23 cellular contexts compared by ENCODE assay signal in the genomic region with DNA sequence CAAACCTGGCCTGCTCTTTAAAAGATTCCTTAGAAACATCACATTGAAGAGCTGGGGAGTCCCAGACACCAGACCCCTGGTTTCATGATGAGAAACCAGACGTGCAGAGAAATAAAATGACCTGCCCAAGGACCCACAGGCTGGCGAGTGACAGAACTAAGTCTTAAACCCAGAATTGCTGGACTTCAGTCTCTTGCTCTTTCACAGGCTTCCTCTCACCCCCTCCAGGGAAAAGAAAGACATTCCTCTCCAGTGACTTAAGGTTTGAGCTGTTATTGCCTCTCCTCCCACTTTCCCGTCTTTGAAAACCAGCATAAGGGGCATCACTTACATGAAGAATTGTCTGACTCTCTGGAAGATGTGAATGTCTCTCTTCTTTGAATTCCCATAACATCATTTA.
"Had no signal": no experiment of that assay in that cellular context is flagged by ENCODE, and none has a peak within 500 bp of the region (broad histone marks: within the 10 kb centered on the region; RNA-seq: fewer than 3 reads in every experiment).

No MANE protein-coding gene starts in this region.

- H3K4me1 ChIP-seq: psoas muscle, right lobe of liver, transverse colon, upper lobe of right lung, uterus had no signal

- H3K27ac Mint-ChIP-seq: natural killer cell; stimulated activated naive B cell treated with anti-CD40 and anti-IgM and Interleukin-4, amounts not matched to agents 10 μg/mL and 1 μg/mL and 100 μg/mL, for 72 hours; stimulated activated naive CD8-positive, alpha-beta T cell treated with anti-CD3 and anti-CD28 coated beads, Interleukin-15, Interleukin-2, amounts not matched to agents 100 ng/mL and 50 ng/mL, for 24 hours had no signal

- ATAC-seq: esophagus mucosa; left lobe of liver; natural killer cell; psoas muscle; right lobe of liver; stimulated activated naive B cell treated with anti-CD40 and anti-IgM and Interleukin-4, amounts not matched to agents 10 μg/mL and 1 μg/mL and 100 μg/mL, for 72 hours; upper lobe of right lung had no signal

- H3K36me3 Mint-ChIP-seq: natural killer cell; stimulated activated naive B cell treated with anti-CD40 and anti-IgM and Interleukin-4, amounts not matched to agents 10 μg/mL and 1 μg/mL and 100 μg/mL, for 72 hours had no signal

- H3K4me1 Mint-ChIP-seq: natural killer cell; stimulated activated naive B cell treated with anti-CD40 and anti-IgM and Interleukin-4, amounts not matched to agents 10 μg/mL and 1 μg/mL and 100 μg/mL, for 72 hours had no signal

- H3K27ac ChIP-seq: dorsolateral prefrontal cortex, epithelial cell of prostate, ovary, psoas muscle, right lobe of liver, thoracic aorta, transverse colon, upper lobe of right lung, uterus had no signal

- DNase-seq: cerebellar nuclear complex; dorsolateral prefrontal cortex; effector CD4-positive, alpha-beta T cell; kidney; mesenchymal stem cell; natural killer cell; occipital lobe; ovary; posterior cingulate gyrus; psoas muscle; right lobe of liver; small intestine; stimulated activated CD4-positive, alpha-beta T cell treated with anti-CD3 and anti-CD28 coated beads, Interleukin-15, amount 100 ng/mL, for 24 hours; stimulated activated CD4-positive, alpha-beta T cell treated with anti-CD3 and anti-CD28 coated beads, Interleukin-2, amount 100 ng/mL, for 48 hours; stimulated activated naive B cell treated with anti-CD40 and anti-IgM and Interleukin-4, amounts not matched to agents 10 μg/mL and 1 μg/mL and 100 μg/mL, for 72 hours; transverse colon; upper lobe of right lung; uterus had no signal

- H3K4me3 ChIP-seq: dorsolateral prefrontal cortex, ovary, psoas muscle, right lobe of liver, thoracic aorta, transverse colon, upper lobe of right lung, uterus had no signal

- H3K9me3 ChIP-seq: psoas muscle, right lobe of liver, thoracic aorta, transverse colon, upper lobe of right lung, uterus had no signal

- H3K36me3 ChIP-seq: ovary, right lobe of liver, thoracic aorta, transverse colon, upper lobe of right lung, uterus had no signal

- H3K27me3 ChIP-seq: ovary, right lobe of liver, transverse colon, upper lobe of right lung, uterus had no signal

- H3K9me3 Mint-ChIP-seq: natural killer cell; stimulated activated naive B cell treated with anti-CD40 and anti-IgM and Interleukin-4, amounts not matched to agents 10 μg/mL and 1 μg/mL and 100 μg/mL, for 72 hours; stimulated activated naive CD8-positive, alpha-beta T cell treated with anti-CD3 and anti-CD28 coated beads, Interleukin-15, Interleukin-2, amounts not matched to agents 100 ng/mL and 50 ng/mL, for 24 hours had no signal

- H3K4me3 Mint-ChIP-seq: natural killer cell; stimulated activated naive B cell treated with anti-CD40 and anti-IgM and Interleukin-4, amounts not matched to agents 10 μg/mL and 1 μg/mL and 100 μg/mL, for 72 hours; stimulated activated naive CD8-positive, alpha-beta T cell treated with anti-CD3 and anti-CD28 coated beads, Interleukin-15, Interleukin-2, amounts not matched to agents 100 ng/mL and 50 ng/mL, for 24 hours had no signal

- H3K27me3 Mint-ChIP-seq: stimulated activated naive B cell treated with anti-CD40 and anti-IgM and Interleukin-4, amounts not matched to agents 10 μg/mL and 1 μg/mL and 100 μg/mL, for 72 hours; stimulated activated naive CD8-positive, alpha-beta T cell treated with anti-CD3 and anti-CD28 coated beads, Interleukin-15, Interleukin-2, amounts not matched to agents 100 ng/mL and 50 ng/mL, for 24 hours had no signal
